Comparison of ENCODE assay signal across 25 cellular contexts in the genomic region with DNA sequence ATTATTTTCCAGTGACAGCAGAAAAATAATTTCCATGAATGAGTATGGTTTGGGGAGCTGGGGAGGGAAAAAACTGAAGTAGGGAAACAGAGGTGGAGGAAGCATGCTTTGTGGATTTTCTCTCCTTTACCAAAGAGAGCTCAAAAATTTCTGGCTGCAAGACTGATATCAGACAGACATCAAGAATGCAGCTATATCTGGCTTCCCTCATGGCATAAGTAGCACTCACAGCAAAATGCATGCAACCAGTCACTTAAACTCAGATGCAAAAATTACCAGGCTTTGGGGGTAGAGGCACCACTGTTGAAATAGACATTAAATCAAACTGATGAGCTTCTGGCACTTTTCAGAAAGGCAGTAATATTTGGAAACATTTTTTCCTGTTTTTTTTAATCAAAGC.
"Had no signal": no experiment of that assay in that cellular context is flagged by ENCODE, and none has a peak within 500 bp of the region (broad histone marks: within the 10 kb centered on the region; RNA-seq: fewer than 3 reads in every experiment).

No MANE protein-coding gene starts in this region.

- DNase-seq: activated CD4-positive, alpha-beta T cell treated with anti-CD3 and anti-CD28 coated beads, Interleukin-2, amount 10 ng/mL, durations not matched to agents 24 days and 14 days; activated CD4-positive, CD25-positive, alpha-beta regulatory T cell; activated CD8-positive, alpha-beta T cell treated with anti-CD3 and anti-CD28 coated beads, Interleukin-2, amount 10 ng/mL, durations not matched to agents 7 days and 5 days; activated naive CD4-positive, alpha-beta T cell treated with Interleukin-2 at 50 U/mL for 16 hours; activated naive CD8-positive, alpha-beta T cell treated with anti-CD3 and anti-CD28 coated beads, Interleukin-2, amount 10 ng/mL, durations not matched to agents 7 days and 5 days; activated T-cell treated with anti-CD3 and anti-CD28 coated beads, Interleukin-2, amount 50 U/mL, for 24 hours; central memory CD4-positive, alpha-beta T cell; dorsolateral prefrontal cortex; foreskin keratinocyte; hippocampal formation; lower lobe of right lung; midbrain; stimulated activated CD4-positive, alpha-beta T cell treated with anti-CD3 and anti-CD28 coated beads, Interleukin-12 subunit alpha, Interleukin-12 subunit beta, amount 100 ng/mL, for 4 hours; stimulated activated CD4-positive, alpha-beta T cell treated with anti-CD3 and anti-CD28 coated beads, Interleukin-1b, Interleukin-23, amount 100 ng/mL, for 48 hours; stimulated activated naive CD4-positive, alpha-beta T cell treated with Interleukin-2 at 50 U/mL for 16 hours; substantia nigra; tibial artery had no signal

- ATAC-seq: activated CD8-positive, alpha-beta T cell treated with anti-CD3 and anti-CD28 coated beads, Interleukin-2, amount 10 ng/mL, durations not matched to agents 7 days and 5 days; foreskin keratinocyte; lower lobe of right lung had no signal

- H3K4me3 ChIP-seq: dorsolateral prefrontal cortex, lower lobe of right lung, right atrium auricular region, tibial artery had no signal

- H3K27ac ChIP-seq: dorsolateral prefrontal cortex, lower lobe of right lung, right atrium auricular region, tibial artery had no signal

- FAIRE-seq: colon, islet of Langerhans, urothelium cell line had no signal

- H3K4me3 Mint-ChIP-seq: activated CD4-positive, alpha-beta T cell treated with anti-CD3 and anti-CD28 coated beads, Interleukin-2, amount 10 ng/mL, durations not matched to agents 24 days and 14 days; activated CD8-positive, alpha-beta T cell treated with anti-CD3 and anti-CD28 coated beads, Interleukin-2, amount 10 ng/mL, durations not matched to agents 7 days and 5 days; activated naive CD8-positive, alpha-beta T cell treated with anti-CD3 and anti-CD28 coated beads, Interleukin-2, amount 10 ng/mL, durations not matched to agents 7 days and 5 days; activated T-cell treated with anti-CD3 and anti-CD28 coated beads, Interleukin-2, amount 50 U/mL, for 24 hours; neural crest cell had no signal

- H3K36me3 ChIP-seq: lower lobe of right lung, right atrium auricular region, tibial artery had no signal

- H3K27ac Mint-ChIP-seq: activated CD4-positive, alpha-beta T cell treated with anti-CD3 and anti-CD28 coated beads, Interleukin-2, amount 10 ng/mL, durations not matched to agents 24 days and 14 days; activated CD8-positive, alpha-beta T cell treated with anti-CD3 and anti-CD28 coated beads, Interleukin-2, amount 10 ng/mL, durations not matched to agents 7 days and 5 days; activated naive CD8-positive, alpha-beta T cell treated with anti-CD3 and anti-CD28 coated beads, Interleukin-2, amount 10 ng/mL, durations not matched to agents 7 days and 5 days; activated T-cell treated with anti-CD3 and anti-CD28 coated beads, Interleukin-2, amount 50 U/mL, for 24 hours; activated T-helper 2 cell treated with anti-CD3 and anti-CD28 coated beads, Interferon-gamma antibody, Interleukin-2, Interleukin-4, amounts not matched to agents 10 μg/mL and 5 μg/mL and 100 μg/mL, durations not matched to agents 14 hours and 24 hours and 36 hours; progenitor cell of endocrine pancreas had no signal

- H3K27me3 Mint-ChIP-seq: brain, progenitor cell of endocrine pancreas had no signal

- H3K27me3 ChIP-seq: dorsolateral prefrontal cortex, foreskin keratinocyte, right atrium auricular region, tibial artery had no signal

- H3K9me3 ChIP-seq: lower lobe of right lung, right atrium auricular region, tibial artery had no signal

- H3K9me3 Mint-ChIP-seq: activated CD4-positive, alpha-beta T cell treated with anti-CD3 and anti-CD28 coated beads, Interleukin-2, amount 10 ng/mL, durations not matched to agents 24 days and 14 days; activated naive CD8-positive, alpha-beta T cell treated with anti-CD3 and anti-CD28 coated beads, Interleukin-2, amount 10 ng/mL, durations not matched to agents 7 days and 5 days; activated T-cell treated with anti-CD3 and anti-CD28 coated beads, Interleukin-2, amount 50 U/mL, for 24 hours; activated T-helper 2 cell treated with anti-CD3 and anti-CD28 coated beads, Interferon-gamma antibody, Interleukin-2, Interleukin-4, amounts not matched to agents 10 μg/mL and 5 μg/mL and 100 μg/mL, durations not matched to agents 14 hours and 24 hours and 36 hours; brain; neural crest cell had no signal

- H3K36me3 Mint-ChIP-seq: activated naive CD8-positive, alpha-beta T cell treated with anti-CD3 and anti-CD28 coated beads, Interleukin-2, amount 10 ng/mL, durations not matched to agents 7 days and 5 days; brain had no signal

- H3K4me1 Mint-ChIP-seq: activated CD4-positive, alpha-beta T cell treated with anti-CD3 and anti-CD28 coated beads, Interleukin-2, amount 10 ng/mL, durations not matched to agents 24 days and 14 days; activated naive CD8-positive, alpha-beta T cell treated with anti-CD3 and anti-CD28 coated beads, Interleukin-2, amount 10 ng/mL, durations not matched to agents 7 days and 5 days had no signal
